22 cellular contexts compared by ENCODE assay signal in genomic region chr5:56093970-56094369, GRCh38.
"Had no signal": no experiment of that assay in that cellular context is flagged by ENCODE, and none has a peak within 500 bp of the region (broad histone marks: within the 10 kb centered on the region; RNA-seq: fewer than 3 reads in every experiment).

No MANE protein-coding gene starts in this region.

- DNase-seq: activated CD4-positive, alpha-beta T cell treated with anti-CD3 and anti-CD28 coated beads, Interleukin-2, amount 10 ng/mL, durations not matched to agents 7 days and 5 days; activated gamma-delta T cell treated with Interleukin-2 at 50 U/mL for 16 hours; anterior cingulate cortex; endodermal cell; foreskin fibroblast; head of caudate nucleus; hippocampal formation; immature natural killer cell; midbrain; natural killer cell; posterior cingulate gyrus; right cardiac atrium; spleen; SW 1271; T-helper 17 cell; T1000; WERI-Rb-1 had no signal

- H3K4me1 Mint-ChIP-seq: immature natural killer cell had no signal

- ATAC-seq: esophagus mucosa, natural killer cell, right cardiac atrium had no signal

- H3K9me3 Mint-ChIP-seq: activated CD4-positive, alpha-beta T cell treated with anti-CD3 and anti-CD28 coated beads, Interleukin-2, amount 10 ng/mL, durations not matched to agents 7 days and 5 days; central memory CD8-positive, alpha-beta T cell; dendritic cell treated with granulocyte-macrophage colony-stimulating factor and Interleukin-4, amounts not matched to agents 40 ng/mL and 50 ng/mL, for 4 days; endodermal cell; immature natural killer cell; memory B cell; natural killer cell had no signal

- H3K27ac ChIP-seq: thoracic aorta, WERI-Rb-1 had no signal

- H3K4me3 ChIP-seq: spleen, thoracic aorta had no signal

- H3K27ac Mint-ChIP-seq: dendritic cell treated with granulocyte-macrophage colony-stimulating factor and Interleukin-4, amounts not matched to agents 40 ng/mL and 50 ng/mL, for 4 days; endodermal cell; immature natural killer cell; memory B cell; natural killer cell; T-helper 17 cell had no signal

- H3K36me3 ChIP-seq: spleen, thoracic aorta, WERI-Rb-1 had no signal

- H3K27me3 Mint-ChIP-seq: activated CD4-positive, alpha-beta T cell treated with anti-CD3 and anti-CD28 coated beads, Interleukin-2, amount 10 ng/mL, durations not matched to agents 7 days and 5 days; central memory CD8-positive, alpha-beta T cell; dendritic cell treated with granulocyte-macrophage colony-stimulating factor and Interleukin-4, amounts not matched to agents 40 ng/mL and 50 ng/mL, for 4 days; memory B cell; T-helper 17 cell had no signal

- H3K4me3 Mint-ChIP-seq: activated CD4-positive, alpha-beta T cell treated with anti-CD3 and anti-CD28 coated beads, Interleukin-2, amount 10 ng/mL, durations not matched to agents 7 days and 5 days; central memory CD8-positive, alpha-beta T cell; dendritic cell treated with granulocyte-macrophage colony-stimulating factor and Interleukin-4, amounts not matched to agents 40 ng/mL and 50 ng/mL, for 4 days; endodermal cell; immature natural killer cell; memory B cell; natural killer cell; T-helper 17 cell had no signal

- H3K9me3 ChIP-seq: spleen, thoracic aorta had no signal

- H3K36me3 Mint-ChIP-seq: immature natural killer cell, memory B cell, natural killer cell had no signal

- H3K27me3 ChIP-seq: spleen had no signal
